Comparison of ENCODE assay signal across 1 cellular context in genomic region chr3:194043516-194043915, GRCh38.
TF ChIP-seq lines count a peak whose summit lies in the region.

No MANE protein-coding gene starts in this region.

TF ChIP-seq in K562, 482 proteins besides CTCF, POLR2A, EP300 and RAD21 (continued from another document):
- peak; percentile 50; the same call in 1 of the 2 replicates for TF ChIP-seq ATF3 (IDR thresholded peaks at IDR 0.05)
- TF ChIP-seq ATF3 (CRISPR knock-in tag; conservative IDR thresholded peaks at IDR 0.05): no peak
- no peak for TF ChIP-seq HLTF (IDR thresholded peaks at IDR 0.05)
- TF ChIP-seq RBM14 (IDR thresholded peaks at IDR 0.05; ENCODE audit: borderline replicate concordance, insufficient read depth, low read depth, low read length): no peak
- peak; percentile 80 for TF ChIP-seq JUND (IDR thresholded peaks at IDR 0.05; ENCODE audit: borderline replicate concordance, low read depth, low read length)
- peak; percentile 63; the same call in 1 of the 3 replicates for TF ChIP-seq JUND (tag; IDR thresholded peaks at IDR 0.05; ENCODE audit: borderline replicate concordance, low read depth, low read length)
- peak; percentile 25; the same call in 1 of the 2 replicates for TF ChIP-seq HMBOX1 (IDR thresholded peaks at IDR 0.05)
- peak in 1 of 2 experiments; percentile 18; a peak in 1 of 4 replicates for TF ChIP-seq RCOR1 (IDR thresholded peaks at IDR 0.05; ENCODE audit: borderline replicate concordance in 1 of 2, low read depth in 2 of 2, low read length in 2 of 2)
- no peak for TF ChIP-seq CBX2 (IDR thresholded peaks at IDR 0.05; ENCODE audit: insufficient read depth, low read length, poor library complexity, severe bottlenecking)
- peak; percentile 53; the same call in 1 of the 2 replicates for TF ChIP-seq SPI1 (IDR thresholded peaks at IDR 0.05; ENCODE audit: borderline replicate concordance, low read depth, low read length)
- no peak for TF ChIP-seq BRD4 (IDR thresholded peaks at IDR 0.05)
- TF ChIP-seq ARID1B (IDR thresholded peaks at IDR 0.05): peak; percentile 67
- peak; percentile 25; the same call in 1 of the 2 replicates for TF ChIP-seq ZEB2 (IDR thresholded peaks at IDR 0.05)
- TF ChIP-seq JUN (IDR thresholded peaks at IDR 0.05; ENCODE audit: borderline replicate concordance, low read depth, low read length): peak; percentile 53; the same call in 1 of the 2 replicates
- TF ChIP-seq JUN (CRISPR knock-in tag; IDR thresholded peaks at IDR 0.05; ENCODE audit: borderline replicate concordance): no peak
- peak; percentile 68 for TF ChIP-seq SMARCA4 (IDR thresholded peaks at IDR 0.05)
- 0 out of 2 replicates have a peak, but pooled peaks have one; percentile 18 for TF ChIP-seq CTBP1 (IDR thresholded peaks at IDR 0.05; ENCODE audit: borderline replicate concordance)
- peak; percentile 71 for TF ChIP-seq CBFA2T3 (IDR thresholded peaks at IDR 0.05)
- no peak for TF ChIP-seq TAF7 (tag; IDR thresholded peaks at IDR 0.05)
- peak; percentile 25; the same call in 1 of the 2 replicates for TF ChIP-seq TFAP4 (CRISPR knock-in tag; IDR thresholded peaks at IDR 0.05; ENCODE audit: borderline replicate concordance)
- no peak for TF ChIP-seq POLR3A (IDR thresholded peaks at IDR 0.05; ENCODE audit: borderline replicate concordance, extremely low read depth, insufficient read depth, insufficient read length)
- peak; percentile 51; the same call in 1 of the 2 replicates for TF ChIP-seq DPF2 (IDR thresholded peaks at IDR 0.05)
- TF ChIP-seq CBFA2T2 (conservative IDR thresholded peaks at IDR 0.05): peak; percentile 55
